ENCODE assay signal across 9 cellular contexts in the genomic region with DNA sequence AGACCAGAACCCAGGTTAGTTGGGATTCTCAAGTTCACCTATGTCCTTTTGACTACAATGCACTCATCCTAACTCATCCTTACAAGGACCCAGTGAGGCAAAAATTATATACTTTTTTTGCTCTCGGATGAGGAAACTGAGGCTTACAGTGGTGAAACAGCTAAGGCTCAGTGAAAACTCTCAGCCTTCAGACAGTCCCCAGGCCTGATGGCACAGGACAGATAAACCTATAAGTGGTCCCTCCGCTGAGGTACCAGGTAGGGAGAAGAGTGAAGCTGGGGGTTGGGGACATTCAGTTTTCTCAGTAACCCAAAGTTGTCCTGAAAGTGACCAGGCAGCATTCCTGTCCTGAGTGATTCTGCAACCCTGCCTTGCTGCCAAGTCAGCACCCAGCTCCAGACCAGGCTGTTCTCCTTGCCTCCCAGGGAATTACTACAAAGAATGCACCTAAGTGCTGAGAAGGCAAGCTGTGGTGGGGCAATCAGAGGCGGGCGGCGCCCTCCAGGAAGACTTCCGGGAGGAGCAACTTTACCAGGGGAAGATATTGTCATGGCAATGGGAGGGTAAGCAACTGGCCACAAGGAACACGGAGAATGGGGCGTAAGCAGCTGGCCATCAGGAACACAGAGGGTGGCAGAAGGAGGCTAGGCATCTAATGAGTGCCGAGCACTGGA. TPM values are rescaled to one million over a fixed set of nuclear protein-coding genes. Genes with fewer than 3 reads are reported as not detected.
A peak's percentile ranks its signal among the peaks of the same experiment; 100 is the strongest.
DNase-seq lines count a peak whose midpoint lies in the region; ATAC-seq and TF ChIP-seq lines count a peak whose summit lies in the region.
"Had no signal": no experiment of that assay in that cellular context is flagged by ENCODE, and none has a peak within 500 bp of the region (broad histone marks: within the 10 kb centered on the region; RNA-seq: fewer than 3 reads in every experiment).

No MANE protein-coding gene starts in this region.

- no peak for ATAC-seq in right cardiac atrium
- ATAC-seq in Right ventricle myocardium inferior, result no peak
- no peak for ATAC-seq in GM19467 (IDR thresholded peaks at IDR 0.05; ENCODE audit: unreplicated experiment)

- H3K4me1 Mint-ChIP-seq in endodermal cell, result peaks cover 54% of the 10 kb centered on the region
- peaks cover 63% of the 10 kb centered on the region for H3K4me1 Mint-ChIP-seq in mesothelial cell of epicardium

- no peaks in the 10 kb centered on the region for H3K27me3 ChIP-seq in right cardiac atrium (ENCODE audit: control insufficient read depth, insufficient read depth)
- no peaks in the 10 kb centered on the region for H3K27me3 ChIP-seq in endodermal cell (ENCODE audit: control insufficient read depth, insufficient read depth, low read length, poor library complexity, severe bottlenecking)

- peaks cover 20% of the 10 kb centered on the region for H3K36me3 ChIP-seq in endodermal cell (ENCODE audit: control insufficient read depth, insufficient read depth, low read length)

- WGBS in right cardiac atrium, result 68% methylated on average over 9 of the region's 9 CpGs
- WGBS in endodermal cell (ENCODE audit: insufficient coverage in 1 of 2, insufficient read length in 1 of 2), 2 experiments, result 60 to 64% methylated on average over 5 to 9 of the region's 9 CpGs

- intact Hi-C loops in right cardiac atrium (cut with DNase I), result no loop called here
- intact Hi-C loops in Right ventricle myocardium inferior (cut with DNase I), result no loop called here

- H3K27me3 Mint-ChIP-seq in endodermal cell (ENCODE audit: insufficient read depth) (no peaks in the 10 kb centered on the region), mesothelial cell of epicardium (ENCODE audit: low read depth) (no peaks in the 10 kb centered on the region)

- peak overlapping the region; percentile 59 for H3K27ac Mint-ChIP-seq in endodermal cell
- peak overlapping the region; percentile 85 for H3K27ac Mint-ChIP-seq in mesothelial cell of epicardium

- H3K36me3 Mint-ChIP-seq in endodermal cell (ENCODE audit: low read depth) (peaks cover 12% of the 10 kb centered on the region), mesothelial cell of epicardium (no peaks in the 10 kb centered on the region)

- H3K4me3 Mint-ChIP-seq in endodermal cell (peak overlapping the region; percentile 32), mesothelial cell of epicardium (no peak overlapping the region)

- TF ChIP-seq CTCF in endodermal cell (conservative IDR thresholded peaks at IDR 0.05) (no peak), mesothelial cell of epicardium (IDR thresholded peaks at IDR 0.05; ENCODE audit: unreplicated experiment) (no peak)

- H3K4me1 ChIP-seq in right cardiac atrium (ENCODE audit: control insufficient read depth, insufficient read depth, low read length), result peaks cover 8% of the 10 kb centered on the region
- peaks cover 31% of the 10 kb centered on the region for H3K4me1 ChIP-seq in endodermal cell (ENCODE audit: control insufficient read depth, insufficient read depth, low read length)

- no peak overlapping the region for H3K9ac ChIP-seq in endodermal cell (ENCODE audit: extremely low read depth, low read length, poor library complexity, severe bottlenecking)

- DNase-seq in right cardiac atrium (peak in 1 of 3 donors; percentile 55), Right ventricle myocardium inferior (ENCODE audit: missing footprints) (no peak), endodermal cell (peak; percentile 88), mesothelial cell of epicardium (ENCODE audit: low spot score in 2 of 2, unreplicated experiment in 2 of 2) (peak in 1 of 2 experiments; percentile 39), NCI-H1694 (lab: John Stamatoyannopoulos, UW) (no peak), ureter (ENCODE audit: low spot score) (no peak), H4 (ENCODE audit: low spot score) (no peak)
- DNase-seq: NCI-H345 had no signal

- H3K9me3 ChIP-seq in right cardiac atrium (ENCODE audit: control insufficient read depth, low read length), result no peaks in the 10 kb centered on the region
- no peaks in the 10 kb centered on the region for H3K9me3 ChIP-seq in endodermal cell (ENCODE audit: control insufficient read depth, low read length)

- H3K4me3 ChIP-seq in right cardiac atrium (ENCODE audit: low read length), result no peak overlapping the region
- H3K4me3 ChIP-seq in endodermal cell (ENCODE audit: low read length), result no peak overlapping the region

- H3K27ac ChIP-seq in right cardiac atrium (ENCODE audit: low read length), result peak overlapping the region; percentile 31
- no peak overlapping the region for H3K27ac ChIP-seq in endodermal cell (ENCODE audit: low read depth, low read length)

- no peaks in the 10 kb centered on the region for H3K9me3 Mint-ChIP-seq in endodermal cell
- H3K9me3 Mint-ChIP-seq in mesothelial cell of epicardium, result no peaks in the 10 kb centered on the region

RNA-seq across cellular contexts. Expression of a gene that starts 4.6 kb away (rescaled TPM):
- total RNA-seq in right cardiac atrium (10 to 100 TPM; 27.5 to 32.4 (median 30.7) TPM), Right ventricle myocardium inferior (41.8 TPM), endodermal cell (10 to 100 TPM in 1 of 2 donors, 1 to 10 TPM in 1; 9.4 to 19.0 TPM), mesothelial cell of epicardium (3.3 to 4.3 TPM (median 3.4 TPM) in 3 replicates), ureter (10.2 TPM)
- 28.6 TPM for polyA plus RNA-seq in right cardiac atrium
- 8.7 TPM for polyA plus RNA-seq in endodermal cell (2013, experiment 1 of 2)
- polyA plus RNA-seq in endodermal cell (2013, experiment 2 of 2), result 7.7 TPM
- total RNA-seq in H4 (2014; rRNA removed; shearing (Covaris generic)), result 1.0 and 2.0 TPM in 2 replicates

RNA-seq across cellular contexts. Expression of a gene that starts 14.6 kb away (rescaled TPM):
- 10 to 100 TPM; 45.9 to 52.4 (median 49.1) TPM for total RNA-seq in right cardiac atrium
- 64.6 TPM for polyA plus RNA-seq in right cardiac atrium
- 26.9 TPM for total RNA-seq in Right ventricle myocardium inferior
- total RNA-seq in endodermal cell, result 10 to 100 TPM; 14.3 to 21.2 TPM
- polyA plus RNA-seq in endodermal cell (2013, experiment 1 of 2), result 9.0 TPM
- polyA plus RNA-seq in endodermal cell (2013, experiment 2 of 2), result 8.0 TPM
- 27.9 to 29.3 TPM (median 28.7 TPM) in 3 replicates for total RNA-seq in mesothelial cell of epicardium
- total RNA-seq in ureter, result 46.6 TPM
- 3.1 and 3.3 TPM in 2 replicates for total RNA-seq in H4 (2014; rRNA removed; shearing (Covaris generic))

RNA-seq across cellular contexts. Expression of a gene that starts 47.8 kb away (rescaled TPM):
- 1 to 10 TPM in 1 of 4 donors, under 1 TPM in 3; 0.19 to 1.2 (median 0.88) TPM for total RNA-seq in right cardiac atrium
- 0.54 TPM for polyA plus RNA-seq in right cardiac atrium
- 0.68 TPM for total RNA-seq in Right ventricle myocardium inferior
- total RNA-seq in endodermal cell, result 10 to 100 TPM; 17.2 to 22.7 TPM
- 3.1 TPM for polyA plus RNA-seq in endodermal cell (2013, experiment 1 of 2)
- polyA plus RNA-seq in endodermal cell (2013, experiment 2 of 2), result 2.4 TPM
- 11.9 to 12.9 TPM (median 12.7 TPM) in 3 replicates for total RNA-seq in mesothelial cell of epicardium
- 15.7 TPM for total RNA-seq in ureter
- total RNA-seq in H4 (2014; rRNA removed; shearing (Covaris generic)), result not detected in 2 replicates
